ENCODE assay signal across 13 cellular contexts in the genomic region with DNA sequence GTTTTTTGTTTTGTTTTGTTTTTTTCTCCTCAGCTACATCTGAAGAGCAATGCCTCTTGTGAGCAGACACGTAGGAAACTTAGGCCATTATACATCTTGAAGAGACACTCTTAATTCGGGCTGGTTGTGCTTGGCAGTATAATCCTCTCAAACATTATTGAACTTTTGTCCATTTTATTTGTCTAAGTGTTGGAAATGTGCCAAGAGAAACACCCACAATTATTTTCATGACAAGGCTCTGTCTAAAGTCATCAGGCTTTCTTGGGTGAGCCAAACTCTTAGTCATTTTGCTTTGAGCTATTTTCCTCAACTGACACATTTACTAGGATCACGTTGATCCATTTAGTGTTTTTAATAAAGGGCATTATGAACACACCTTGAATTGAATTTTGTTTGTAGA. TPM values are rescaled to one million over a fixed set of nuclear protein-coding genes. Genes with fewer than 3 reads are reported as not detected.
DNase-seq lines count a peak whose midpoint lies in the region; ATAC-seq and TF ChIP-seq lines count a peak whose summit lies in the region.
"Had no signal": no experiment of that assay in that cellular context is flagged by ENCODE, and none has a peak within 500 bp of the region (broad histone marks: within the 10 kb centered on the region; RNA-seq: fewer than 3 reads in every experiment).

No MANE protein-coding gene starts in this region.

- BruUV-seq in OCI-LY7 (replicated peaks; lab: Mats Ljungman, UMichigan): no TSS peak

- peak overlapping the region; percentile 99 for H2AFZ ChIP-seq in OCI-LY7 (ENCODE audit: low read length)

- TF ChIP-seq CTCF in OCI-LY7 (conservative IDR thresholded peaks at IDR 0.05; ENCODE audit: low read length): no peak
- no peak for TF ChIP-seq CTCF in retinal pigment epithelial cell (conservative IDR thresholded peaks at IDR 0.05; ENCODE audit: low read depth, low read length)

- peaks cover 35% of the 10 kb centered on the region for H3K4me1 ChIP-seq in OCI-LY7 (ENCODE audit: insufficient read depth, low read length, poor library complexity, severe bottlenecking)
- H3K4me1 ChIP-seq: uterus had no signal

- H4K20me1 ChIP-seq in OCI-LY7 (ENCODE audit: insufficient read depth, low read length): no peaks in the 10 kb centered on the region

- H3K9me2 ChIP-seq in OCI-LY7 (ENCODE audit: insufficient read depth, low read length): no peaks in the 10 kb centered on the region

- H3K36me3 ChIP-seq in OCI-LY7 (ENCODE audit: insufficient read depth, low read length): no peaks in the 10 kb centered on the region
- H3K36me3 ChIP-seq: uterus had no signal

- intact Hi-C loops in OCI-LY7 (cut with micrococcal nuclease; ENCODE audit: unreplicated experiment): loop anchor here (2.0 to 5.0 kb wide), 2 partner anchors 181 to 1147 kb away; no protein-coding TSS in a partner anchor

- no peaks in the 10 kb centered on the region for H3K9me3 ChIP-seq in OCI-LY7 (ENCODE audit: low read length)
- H3K9me3 ChIP-seq: uterus had no signal

- CTCF ChIA-PET in HEK293T (lab: Yijun Ruan, JAX): interaction anchor here (0.8 to 1.4 kb wide), 3 partner anchors 81 to 179 kb away, joined by 3 to 7 read pairs (median 5); no protein-coding TSS in a partner anchor
- CTCF ChIA-PET in OCI-LY7 (lab: Charles Lee; ENCODE audit: unreplicated experiment): no interaction called here

- no peak overlapping the region for H3K4me3 ChIP-seq in OCI-LY7 (ENCODE audit: low read depth, low read length, poor library complexity, severe bottlenecking)
- no peak overlapping the region for H3K4me3 ChIP-seq in retinal pigment epithelial cell (ENCODE audit: low read length)
- H3K4me3 ChIP-seq: uterus had no signal

- peak overlapping the region; percentile 8; the same call in 1 of the 2 replicates for H3K4me2 ChIP-seq in OCI-LY7 (ENCODE audit: low read length)

- H3K27ac ChIP-seq in OCI-LY7 (ENCODE audit: low read depth, low read length, poor library complexity, severe bottlenecking): no peak overlapping the region
- H3K27ac ChIP-seq: uterus, VCaP had no signal

- ATAC-seq in GM21423 (IDR thresholded peaks at IDR 0.05; ENCODE audit: unreplicated experiment): no peak

- DNase-seq in HEK293T (ENCODE audit: extremely low spot score) (no peak), OCI-LY7 (ENCODE audit: low spot score) (no peak), fibroblast of gingiva (ENCODE audit: low read depth) (peak; percentile 2), retinal pigment epithelial cell (ENCODE audit: low read depth) (peak; percentile 65), NCI-H1436 treated with DMSO at 0.1 percent for 48 hours (lab: John Stamatoyannopoulos, UW) (no peak), SKM-1 (lab: John Stamatoyannopoulos, UW; ENCODE audit: unreplicated experiment) (no peak), T1000 (lab: John Stamatoyannopoulos, UW) (no peak)
- DNase-seq: cortex of kidney, DMS 273 treated with DMSO at 0.1 percent for 48 hours, uterus had no signal

- H3K79me2 ChIP-seq in OCI-LY7 (ENCODE audit: insufficient read depth, low read depth, low read length): no peaks in the 10 kb centered on the region

- POLR2A ChIA-PET in HEK293T (lab: Yijun Ruan, JAX) (no interaction called here), OCI-LY7 (lab: Charles Lee) (interaction anchor here (0.9 to 1.7 kb wide), 2 partner anchors 10 to 1045 kb away, joined by 3 to 10 read pairs; no protein-coding TSS in a partner anchor)

TF ChIP-seq in HEK293T, 16 proteins besides CTCF, POLR2A, EP300 and RAD21:
- TF ChIP-seq LEF1 (IDR thresholded peaks at IDR 0.05; ENCODE audit: borderline replicate concordance): no peak
- no peak for TF ChIP-seq ARNT (IDR thresholded peaks at IDR 0.05)
- TF ChIP-seq FOXK2 (IDR thresholded peaks at IDR 0.05): no peak
- TF ChIP-seq, protein P1, sequence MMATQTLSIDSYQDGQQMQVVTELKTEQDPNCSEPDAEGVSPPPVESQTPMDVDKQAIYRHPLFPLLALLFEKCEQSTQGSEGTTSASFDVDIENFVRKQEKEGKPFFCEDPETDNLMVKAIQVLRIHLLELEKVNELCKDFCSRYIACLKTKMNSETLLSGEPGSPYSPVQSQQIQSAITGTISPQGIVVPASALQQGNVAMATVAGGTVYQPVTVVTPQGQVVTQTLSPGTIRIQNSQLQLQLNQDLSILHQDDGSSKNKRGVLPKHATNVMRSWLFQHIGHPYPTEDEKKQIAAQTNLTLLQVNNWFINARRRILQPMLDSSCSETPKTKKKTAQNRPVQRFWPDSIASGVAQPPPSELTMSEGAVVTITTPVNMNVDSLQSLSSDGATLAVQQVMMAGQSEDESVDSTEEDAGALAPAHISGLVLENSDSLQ (IDR thresholded peaks at IDR 0.05): 0 out of 2 replicates have a peak, but pooled peaks have one; percentile 16

RNA-seq across cellular contexts. Expression of a gene that starts 51.6 kb away (rescaled TPM):
- total RNA-seq in OCI-LY7 (2014; rRNA removed; shearing (Covaris generic)): not detected in 2 replicates
- not detected in 2 replicates for total RNA-seq in OCI-LY7 (2022)
- total RNA-seq: osteoblast had no signal

Comparison
In these comparisons a context has a peak if more than half of its experiments do, and no peak if none do; other contexts are left out.
1. DNase-seq: peak in fibroblast of gingiva (single experiment) and retinal pigment epithelial cell (single experiment); none in HEK293T (single experiment), OCI-LY7 (single experiment), NCI-H1436 treated with DMSO at 0.1 percent for 48 hours (single experiment), SKM-1 (single experiment) and T1000 (single experiment).